40 cellular contexts compared by ENCODE assay signal in genomic region chr10:75550191-75550590, GRCh38.
"Had no signal": no experiment of that assay in that cellular context is flagged by ENCODE, and none has a peak within 500 bp of the region (broad histone marks: within the 10 kb centered on the region; RNA-seq: fewer than 3 reads in every experiment).

No MANE protein-coding gene starts in this region.

- H3K27me3 ChIP-seq: adrenal gland, ascending aorta, body of pancreas, brain microvascular endothelial cell, breast epithelium, cardiac muscle cell had no signal

- H3K4me1 Mint-ChIP-seq: activated naive CD4-positive, alpha-beta T cell treated with anti-CD3 and anti-CD28 coated beads, Interleukin-2, amount 10 ng/mL, durations not matched to agents 7 days and 5 days; activated naive CD4-positive, alpha-beta T cell treated with anti-CD3 and anti-CD28 coated beads, Interleukin-2, amount 50 U/mL, for 24 hours; activated naive CD8-positive, alpha-beta T cell treated with anti-CD3 and anti-CD28 coated beads for 36 hours; activated naive CD8-positive, alpha-beta T cell treated with anti-CD3 and anti-CD28 coated beads, Interleukin-2, amount 10 ng/mL, durations not matched to agents 7 days and 5 days; activated naive CD8-positive, alpha-beta T cell treated with anti-CD3 and anti-CD28 coated beads, Interleukin-2, amount 50 U/mL, for 24 hours; activated T-helper 17 cell treated with anti-CD3 and anti-CD28 coated beads, Interleukin-2, amount 50 U/mL, for 72 hours; brain; central memory CD8-positive, alpha-beta T cell had no signal

- DNase-seq: activated effector memory CD4-positive, alpha-beta T cell treated with anti-CD3 and anti-CD28 coated beads, Interleukin-2, amount 50 U/mL, for 16 hours; activated effector memory CD4-positive, alpha-beta T cell treated with Interleukin-2 at 50 U/mL for 16 hours; activated gamma-delta T cell; activated gamma-delta T cell treated with Interleukin-2 at 50 U/mL for 16 hours; activated naive CD4-positive, alpha-beta T cell; activated naive CD4-positive, alpha-beta T cell treated with anti-CD3 and anti-CD28 coated beads for 36 hours; activated naive CD4-positive, alpha-beta T cell treated with anti-CD3 and anti-CD28 coated beads, Interleukin-2, amount 10 ng/mL, durations not matched to agents 7 days and 5 days; activated naive CD4-positive, alpha-beta T cell treated with anti-CD3 and anti-CD28 coated beads, Interleukin-2, amount 50 U/mL, for 16 hours; activated naive CD4-positive, alpha-beta T cell treated with Interleukin-2 at 50 U/mL for 16 hours; activated naive CD8-positive, alpha-beta T cell treated with anti-CD3 and anti-CD28 coated beads for 36 hours; activated naive CD8-positive, alpha-beta T cell treated with anti-CD3 and anti-CD28 coated beads, Interleukin-2, amount 10 ng/mL, durations not matched to agents 7 days and 5 days; activated naive CD8-positive, alpha-beta T cell treated with anti-CD3 and anti-CD28 coated beads, Interleukin-2, amount 50 U/mL, for 24 hours; activated T-cell treated with anti-CD3 and anti-CD28 coated beads for 4 hours; activated T-cell treated with anti-CD3 and anti-CD28 coated beads, Interleukin-2, amount 50 U/mL, for 1 hour; activated T-cell treated with anti-CD3 and anti-CD28 coated beads, Interleukin-2, amount 50 U/mL, for 24 hours; activated T-cell treated with anti-CD3 and anti-CD28 coated beads, Interleukin-2, amount 50 U/mL, for 4 hours; activated T-cell treated with anti-CD3 and anti-CD28 coated beads, Interleukin-2, amount 50 U/mL, for 48 hours; activated T-cell treated with anti-CD3 and anti-CD28 coated beads, Interleukin-2, amount 50 U/mL, for 72 hours; adrenal gland; amniotic stem cell; amygdala; anterior cingulate cortex; aorta; body of pancreas; brain microvascular endothelial cell; caudate nucleus; central memory CD4-positive, alpha-beta T cell; cerebellar nuclear complex had no signal

- H3K36me3 ChIP-seq: adrenal gland, ascending aorta, brain microvascular endothelial cell, breast epithelium, cardiac muscle cell had no signal

- H3K27me3 Mint-ChIP-seq: activated naive CD4-positive, alpha-beta T cell treated with anti-CD3 and anti-CD28 coated beads, Interleukin-2, amount 10 ng/mL, durations not matched to agents 7 days and 5 days; activated naive CD8-positive, alpha-beta T cell treated with anti-CD3 and anti-CD28 coated beads, Interleukin-2, amount 10 ng/mL, durations not matched to agents 7 days and 5 days had no signal

- H3K4me3 Mint-ChIP-seq: activated naive CD4-positive, alpha-beta T cell treated with anti-CD3 and anti-CD28 coated beads for 36 hours; activated naive CD4-positive, alpha-beta T cell treated with anti-CD3 and anti-CD28 coated beads, Interleukin-2, amount 10 ng/mL, durations not matched to agents 7 days and 5 days; activated naive CD4-positive, alpha-beta T cell treated with anti-CD3 and anti-CD28 coated beads, Interleukin-2, amount 50 U/mL, for 24 hours; activated naive CD8-positive, alpha-beta T cell; activated naive CD8-positive, alpha-beta T cell treated with anti-CD3 and anti-CD28 coated beads for 36 hours; activated naive CD8-positive, alpha-beta T cell treated with anti-CD3 and anti-CD28 coated beads, Interleukin-2, amount 10 ng/mL, durations not matched to agents 7 days and 5 days; activated naive CD8-positive, alpha-beta T cell treated with anti-CD3 and anti-CD28 coated beads, Interleukin-2, amount 50 U/mL, for 24 hours; activated T-cell treated with anti-CD3 and anti-CD28 coated beads, Interleukin-2, amount 50 U/mL, for 24 hours; activated T-cell treated with anti-CD3 and anti-CD28 coated beads, Interleukin-2, amount 50 U/mL, for 4 hours; activated T-cell treated with anti-CD3 and anti-CD28 coated beads, Interleukin-2, amount 50 U/mL, for 72 hours; activated T-helper 1 cell treated with anti-CD3 and anti-CD28 coated beads, Interleukin-12 subunit alpha, Interleukin-12 subunit beta, Interleukin-2, Interleukin-4 antibody, amounts not matched to agents 30 ng/mL and 10 ng/mL and 1 ng/mL, durations not matched to agents 14 hours and 24 hours and 36 hours; activated T-helper 17 cell treated with anti-CD3 and anti-CD28 coated beads, Interleukin-2, amount 50 U/mL, for 72 hours; brain; central memory CD8-positive, alpha-beta T cell had no signal

- H3K9me3 Mint-ChIP-seq: activated naive CD4-positive, alpha-beta T cell treated with anti-CD3 and anti-CD28 coated beads, Interleukin-2, amount 10 ng/mL, durations not matched to agents 7 days and 5 days; activated naive CD8-positive, alpha-beta T cell treated with anti-CD3 and anti-CD28 coated beads, Interleukin-2, amount 10 ng/mL, durations not matched to agents 7 days and 5 days; activated T-helper 1 cell treated with anti-CD3 and anti-CD28 coated beads, Interleukin-12 subunit alpha, Interleukin-12 subunit beta, Interleukin-2, Interleukin-4 antibody, amounts not matched to agents 30 ng/mL and 10 ng/mL and 1 ng/mL, durations not matched to agents 14 hours and 24 hours and 36 hours; central memory CD8-positive, alpha-beta T cell had no signal

- H3K27ac Mint-ChIP-seq: activated naive CD4-positive, alpha-beta T cell treated with anti-CD3 and anti-CD28 coated beads for 36 hours; activated naive CD4-positive, alpha-beta T cell treated with anti-CD3 and anti-CD28 coated beads, Interleukin-2, amount 10 ng/mL, durations not matched to agents 7 days and 5 days; activated naive CD4-positive, alpha-beta T cell treated with anti-CD3 and anti-CD28 coated beads, Interleukin-2, amount 50 U/mL, for 24 hours; activated naive CD4-positive, alpha-beta T cell treated with anti-CD3 and anti-CD28 coated beads, Interleukin-2, amount 50 U/mL, for 72 hours; activated naive CD8-positive, alpha-beta T cell; activated naive CD8-positive, alpha-beta T cell treated with anti-CD3 and anti-CD28 coated beads for 36 hours; activated naive CD8-positive, alpha-beta T cell treated with anti-CD3 and anti-CD28 coated beads, Interleukin-2, amount 10 ng/mL, durations not matched to agents 7 days and 5 days; activated naive CD8-positive, alpha-beta T cell treated with anti-CD3 and anti-CD28 coated beads, Interleukin-2, amount 50 U/mL, for 24 hours; activated T-cell treated with anti-CD3 and anti-CD28 coated beads, Interleukin-2, amount 50 U/mL, for 24 hours; activated T-cell treated with anti-CD3 and anti-CD28 coated beads, Interleukin-2, amount 50 U/mL, for 72 hours; activated T-helper 1 cell treated with anti-CD3 and anti-CD28 coated beads, Interleukin-12 subunit alpha, Interleukin-12 subunit beta, Interleukin-2, Interleukin-4 antibody, amounts not matched to agents 30 ng/mL and 10 ng/mL and 1 ng/mL, durations not matched to agents 14 hours and 24 hours and 36 hours; activated T-helper 17 cell treated with anti-CD3 and anti-CD28 coated beads, Interleukin-2, amount 50 U/mL, for 72 hours; activated T-helper 2 cell treated with anti-CD3 and anti-CD28 coated beads, Interferon-gamma antibody, Interleukin-2, Interleukin-4, amounts not matched to agents 10 μg/mL and 5 μg/mL and 100 μg/mL, durations not matched to agents 14 hours and 24 hours and 36 hours; brain had no signal

- FAIRE-seq: astrocyte had no signal

- H3K4me3 ChIP-seq: adrenal gland, ascending aorta, body of pancreas, breast epithelium, cardiac muscle cell had no signal

- H3K27ac ChIP-seq: adrenal gland, ascending aorta, body of pancreas, brain microvascular endothelial cell, breast epithelium, cardiac muscle cell had no signal

- H3K4me1 ChIP-seq: breast epithelium had no signal

- H3K9me3 ChIP-seq: adrenal gland, ascending aorta, body of pancreas had no signal

- H3K36me3 Mint-ChIP-seq: activated naive CD4-positive, alpha-beta T cell treated with anti-CD3 and anti-CD28 coated beads, Interleukin-2, amount 10 ng/mL, durations not matched to agents 7 days and 5 days; activated naive CD4-positive, alpha-beta T cell treated with anti-CD3 and anti-CD28 coated beads, Interleukin-2, amount 50 U/mL, for 24 hours; activated naive CD4-positive, alpha-beta T cell treated with anti-CD3 and anti-CD28 coated beads, Interleukin-2, amount 50 U/mL, for 72 hours; activated naive CD8-positive, alpha-beta T cell; activated naive CD8-positive, alpha-beta T cell treated with anti-CD3 and anti-CD28 coated beads for 36 hours; activated naive CD8-positive, alpha-beta T cell treated with anti-CD3 and anti-CD28 coated beads, Interleukin-2, amount 10 ng/mL, durations not matched to agents 7 days and 5 days; brain had no signal
